ENCODE assay signal across 10 cellular contexts in the genomic region with DNA sequence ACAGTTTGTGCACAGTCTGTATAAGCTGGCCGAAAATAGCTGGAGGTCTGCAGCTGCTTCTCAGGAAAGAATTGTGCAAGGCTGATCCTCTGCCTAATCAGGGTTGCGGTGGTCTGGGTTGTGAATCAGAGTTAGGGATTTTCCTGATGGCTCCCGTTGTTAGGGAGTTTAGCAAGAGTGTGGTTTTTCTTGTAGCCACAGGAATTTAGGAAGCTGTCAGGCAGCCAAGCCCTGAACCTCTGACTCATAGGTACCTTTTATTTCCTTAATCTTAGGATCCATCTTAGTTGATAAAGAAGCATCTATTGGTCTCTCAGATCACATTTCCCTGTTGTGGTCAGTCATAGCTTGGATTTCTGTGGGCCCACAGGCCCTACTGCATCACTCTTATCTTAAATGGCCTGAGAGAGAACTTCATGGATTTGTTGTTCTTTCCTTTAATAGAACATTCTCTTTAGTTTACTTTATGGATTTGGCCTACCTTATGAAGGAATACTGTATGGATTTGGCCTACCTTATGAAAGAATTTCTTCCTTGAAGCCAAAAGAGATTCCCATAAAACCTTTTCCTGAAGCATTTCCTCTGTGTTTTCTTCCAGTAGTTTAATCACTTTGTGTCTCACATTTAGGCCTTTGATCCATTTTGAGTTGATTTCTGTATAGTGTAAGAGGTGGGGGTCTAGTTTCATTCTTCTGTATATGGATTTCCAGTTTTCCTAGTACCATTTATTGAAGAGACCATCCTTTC. TPM values are rescaled to one million over a fixed set of nuclear protein-coding genes. Genes with fewer than 3 reads are reported as not detected.
DNase-seq lines count a peak whose midpoint lies in the region; ATAC-seq, FAIRE-seq and TF ChIP-seq lines count a peak whose summit lies in the region.
"Had no signal": no experiment of that assay in that cellular context is flagged by ENCODE, and none has a peak within 500 bp of the region (broad histone marks: within the 10 kb centered on the region; RNA-seq: fewer than 3 reads in every experiment).

No MANE protein-coding gene starts in this region.

- H2AFZ ChIP-seq in ACC112 (ENCODE audit: low read length, unreplicated experiment) (no peak overlapping the region), astrocyte (ENCODE audit: low read depth, low read length) (no peak overlapping the region)

- H3K27ac ChIP-seq in ACC112 (ENCODE audit: low read depth, low read length) (peak overlapping the region; percentile 83), astrocyte (ENCODE audit: low read depth, low read length) (peak overlapping the region; percentile 86)
- H3K27ac ChIP-seq: sigmoid colon had no signal

- DNase-seq in astrocyte (ENCODE audit: low read depth): peak; percentile 100
- DNase-seq in islet precursor cell: peak; percentile 96
- no peak for DNase-seq in endothelial cell (ENCODE audit: low spot score)
- no peak for DNase-seq in activated CD4-positive, alpha-beta T cell treated with anti-CD3 and anti-CD28 coated beads, Interleukin-2, amount 50 U/mL, for 1 hour
- DNase-seq in T-helper 9 cell: no peak
- DNase-seq: CD8-positive, alpha-beta memory T cell; sigmoid colon had no signal

- H3K9me3 ChIP-seq in astrocyte (ENCODE audit: insufficient read depth, low read depth, low read length): peaks cover 8% of the 10 kb centered on the region

- no peaks in the 10 kb centered on the region for H3K36me3 ChIP-seq in ACC112 (ENCODE audit: insufficient read depth, low read length)
- H3K36me3 ChIP-seq in astrocyte (ENCODE audit: insufficient read depth, low read length): no peaks in the 10 kb centered on the region
- H3K36me3 ChIP-seq: sigmoid colon had no signal

- no peak for ATAC-seq in HG03457 (IDR thresholded peaks at IDR 0.05; ENCODE audit: unreplicated experiment)

- H3K9me3 Mint-ChIP-seq in astrocyte (ENCODE audit: unreplicated experiment) (peaks cover 25% of the 10 kb centered on the region), endothelial cell (ENCODE audit: unreplicated experiment) (no peaks in the 10 kb centered on the region)

- H3K36me3 Mint-ChIP-seq in astrocyte (ENCODE audit: low read depth, unreplicated experiment): peaks cover 6% of the 10 kb centered on the region
- H3K36me3 Mint-ChIP-seq in endothelial cell (ENCODE audit: low read depth, unreplicated experiment): peaks cover 9% of the 10 kb centered on the region

- TF ChIP-seq RAD21 in Ishikawa (IDR thresholded peaks at IDR 0.05; ENCODE audit: low read depth): no peak

- H3K4me2 ChIP-seq in astrocyte (ENCODE audit: low read length): peak overlapping the region; percentile 65

- peaks cover 14% of the 10 kb centered on the region for H3K27me3 ChIP-seq in ACC112 (ENCODE audit: insufficient read depth, low read length)
- H3K27me3 ChIP-seq in astrocyte (ENCODE audit: insufficient read depth, low read length): peaks cover 7% of the 10 kb centered on the region
- H3K27me3 ChIP-seq: sigmoid colon had no signal

- peak overlapping the region; percentile 44 for H3K9ac ChIP-seq in astrocyte (ENCODE audit: low read length)

- H3K79me2 ChIP-seq in ACC112 (ENCODE audit: control insufficient read depth, insufficient read depth, low read length, unreplicated experiment) (no peaks in the 10 kb centered on the region), astrocyte (ENCODE audit: insufficient read depth, low read length) (no peaks in the 10 kb centered on the region)

- peak overlapping the region; percentile 92 for H3K27ac Mint-ChIP-seq in astrocyte (ENCODE audit: unreplicated experiment)
- no peak overlapping the region for H3K27ac Mint-ChIP-seq in endothelial cell (ENCODE audit: unreplicated experiment)
- H3K27ac Mint-ChIP-seq: CD8-positive, alpha-beta memory T cell had no signal

- no peak for TF ChIP-seq EP300 in Ishikawa (IDR thresholded peaks at IDR 0.05; ENCODE audit: borderline replicate concordance)

- no peak overlapping the region for H3K4me3 ChIP-seq in ACC112 (ENCODE audit: low read depth, low read length)
- H3K4me3 ChIP-seq in astrocyte (ENCODE audit: insufficient read depth, low read depth, low read length): no peak overlapping the region
- H3K4me3 ChIP-seq: sigmoid colon had no signal

- no peaks in the 10 kb centered on the region for H4K20me1 ChIP-seq in astrocyte (ENCODE audit: insufficient read depth, low read length)

- peak; percentile 99 for FAIRE-seq in astrocyte (lab: Jason Lieb, UNC)

- H3K27me3 Mint-ChIP-seq in astrocyte (ENCODE audit: low read depth, unreplicated experiment): no peaks in the 10 kb centered on the region
- peaks cover 3% of the 10 kb centered on the region for H3K27me3 Mint-ChIP-seq in endothelial cell (ENCODE audit: unreplicated experiment)

- TF ChIP-seq CTCF in astrocyte (IDR thresholded peaks at IDR 0.05; ENCODE audit: insufficient read depth, low read depth, low read length): no peak
- TF ChIP-seq CTCF in endothelial cell (IDR thresholded peaks at IDR 0.05; ENCODE audit: unreplicated experiment): no peak

- H3K4me1 ChIP-seq in ACC112 (ENCODE audit: control insufficient read depth, insufficient read depth, low read length, unreplicated experiment) (peaks cover 9% of the 10 kb centered on the region), astrocyte (ENCODE audit: insufficient read depth, low read length) (peaks cover 10% of the 10 kb centered on the region)
- H3K4me1 ChIP-seq: sigmoid colon had no signal

- H3K4me1 Mint-ChIP-seq in astrocyte (ENCODE audit: low read depth, unreplicated experiment) (peaks cover 5% of the 10 kb centered on the region), endothelial cell (ENCODE audit: unreplicated experiment) (peaks cover 5% of the 10 kb centered on the region)
- H3K4me1 Mint-ChIP-seq: CD8-positive, alpha-beta memory T cell had no signal

- H3K4me3 Mint-ChIP-seq in astrocyte (ENCODE audit: unreplicated experiment) (no peak overlapping the region), endothelial cell (ENCODE audit: unreplicated experiment) (no peak overlapping the region)
- H3K4me3 Mint-ChIP-seq: CD8-positive, alpha-beta memory T cell had no signal

TF ChIP-seq in Ishikawa, 13 proteins besides CTCF, POLR2A, EP300 and RAD21:
- TF ChIP-seq TCF12 (IDR thresholded peaks at IDR 0.05; ENCODE audit: low read depth): no peak
- peak; percentile 14; the same call in 1 of the 2 replicates for TF ChIP-seq TEAD4 (IDR thresholded peaks at IDR 0.05)
- no peak for TF ChIP-seq EGR1 (IDR thresholded peaks at IDR 0.05)
- TF ChIP-seq CEBPB (IDR thresholded peaks at IDR 0.05): peak; percentile 65; the same call in 1 of the 2 replicates

RNA-seq across cellular contexts. Expression of gene KIF25, which starts 10.3 kb away (rescaled TPM):
- total RNA-seq in astrocyte (not detected in 2 replicates), endothelial cell (ENCODE audit: unreplicated experiment) (not detected)
- total RNA-seq: CD8-positive, alpha-beta memory T cell had no signal

Comparison
In these comparisons a context has a peak if more than half of its experiments do, and no peak if none do; other contexts are left out.
1. DNase-seq: peak in astrocyte (single experiment) and islet precursor cell (single experiment); none in endothelial cell (single experiment), activated CD4-positive, alpha-beta T cell treated with anti-CD3 and anti-CD28 coated beads, Interleukin-2, amount 50 U/mL, for 1 hour (single experiment) and T-helper 9 cell (single experiment).